Comparison of ENCODE assay signal across 17 cellular contexts in the genomic region with DNA sequence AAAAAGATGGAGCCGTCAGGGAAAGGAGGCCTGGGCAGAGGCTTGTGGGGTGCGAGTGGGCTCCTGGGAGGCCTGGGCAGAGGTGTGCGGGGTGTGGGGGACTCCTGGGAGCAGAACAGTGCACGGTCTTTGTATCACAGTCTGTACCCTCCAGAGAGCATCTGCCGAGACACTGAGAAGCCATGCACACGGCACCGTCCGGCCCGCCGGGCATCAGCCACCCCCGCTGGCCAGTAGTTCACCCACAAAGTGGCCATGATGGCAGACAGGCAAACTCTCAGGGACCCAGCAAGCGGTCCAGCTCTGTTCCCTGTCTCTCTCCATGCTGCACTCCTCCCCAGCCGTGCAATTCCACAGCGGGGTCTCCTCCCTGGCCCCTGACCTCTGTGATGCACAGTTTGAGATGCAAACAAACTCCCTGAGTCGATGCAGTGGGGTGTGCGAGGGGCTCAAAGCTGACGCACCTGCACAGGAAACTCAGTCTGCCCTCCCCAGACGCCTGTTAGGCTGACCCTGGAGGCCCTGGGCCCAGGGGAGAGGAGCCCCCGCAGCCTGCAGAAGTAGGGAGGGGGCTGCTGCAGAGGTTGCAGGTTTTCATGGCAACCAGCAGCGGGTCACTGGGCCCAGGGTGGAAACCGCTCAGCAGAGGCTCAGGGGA. TPM values are rescaled to one million over a fixed set of nuclear protein-coding genes. Genes with fewer than 3 reads are reported as not detected.
"Had no signal": no experiment of that assay in that cellular context is flagged by ENCODE, and none has a peak within 500 bp of the region (broad histone marks: within the 10 kb centered on the region; RNA-seq: fewer than 3 reads in every experiment).

No MANE protein-coding gene starts in this region.

- ATAC-seq: activated naive CD4-positive, alpha-beta T cell treated with anti-CD3 and anti-CD28 coated beads, Interleukin-2, amount 50 U/mL, for 72 hours; natural killer cell treated with Interleukin-12 subunit alpha and Interleukin-12 subunit beta and Interleukin-15 and Interleukin-18, amount 100 ng/mL, for 72 hours had no signal

- H3K4me3 ChIP-seq: thoracic aorta, upper lobe of left lung had no signal

- H3K27me3 Mint-ChIP-seq: activated CD4-positive, alpha-beta memory T cell treated with anti-CD3 and anti-CD28 coated beads, Interleukin-2, amount 10 ng/mL, durations not matched to agents 7 days and 5 days; activated CD4-positive, alpha-beta T cell treated with anti-CD3 and anti-CD28 coated beads, Interleukin-2, amount 10 ng/mL, durations not matched to agents 24 days and 14 days; natural killer cell treated with Interleukin-12 subunit alpha and Interleukin-12 subunit beta and Interleukin-15 and Interleukin-18, amount 100 ng/mL, for 72 hours had no signal

- H3K27ac Mint-ChIP-seq: activated CD4-positive, alpha-beta memory T cell treated with anti-CD3 and anti-CD28 coated beads, Interleukin-2, amount 10 ng/mL, durations not matched to agents 7 days and 5 days; activated CD4-positive, alpha-beta T cell treated with anti-CD3 and anti-CD28 coated beads, Interleukin-2, amount 10 ng/mL, durations not matched to agents 24 days and 14 days; activated naive CD4-positive, alpha-beta T cell treated with anti-CD3 and anti-CD28 coated beads, Interleukin-2, amount 50 U/mL, for 72 hours; dendritic cell treated with granulocyte-macrophage colony-stimulating factor and Interleukin-4, amounts not matched to agents 40 ng/mL and 50 ng/mL, for 4 days; natural killer cell treated with Interleukin-12 subunit alpha and Interleukin-12 subunit beta and Interleukin-15 and Interleukin-18, amount 100 ng/mL, for 72 hours; T-helper 1 cell treated with Interleukin-12 subunit alpha and Interleukin-12 subunit beta and Interleukin-4 antibody, amounts not matched to agents 30 μg/mL and 1 μg/mL, for 36 hours had no signal

- H3K4me1 ChIP-seq: upper lobe of left lung had no signal

- H3K4me1 Mint-ChIP-seq: activated CD4-positive, alpha-beta T cell treated with anti-CD3 and anti-CD28 coated beads, Interleukin-2, amount 10 ng/mL, durations not matched to agents 24 days and 14 days had no signal

- H3K27ac ChIP-seq: thoracic aorta, upper lobe of left lung had no signal

- H3K36me3 ChIP-seq: thoracic aorta, upper lobe of left lung had no signal

- H3K36me3 Mint-ChIP-seq: brain had no signal

- H3K4me3 Mint-ChIP-seq: activated CD4-positive, alpha-beta memory T cell treated with anti-CD3 and anti-CD28 coated beads, Interleukin-2, amount 10 ng/mL, durations not matched to agents 7 days and 5 days; activated CD4-positive, alpha-beta T cell treated with anti-CD3 and anti-CD28 coated beads, Interleukin-2, amount 10 ng/mL, durations not matched to agents 24 days and 14 days; brain; dendritic cell treated with granulocyte-macrophage colony-stimulating factor and Interleukin-4, amounts not matched to agents 40 ng/mL and 50 ng/mL, for 4 days; natural killer cell treated with Interleukin-12 subunit alpha and Interleukin-12 subunit beta and Interleukin-15 and Interleukin-18, amount 100 ng/mL, for 72 hours; T-helper 1 cell treated with Interleukin-12 subunit alpha and Interleukin-12 subunit beta and Interleukin-4 antibody, amounts not matched to agents 30 μg/mL and 1 μg/mL, for 36 hours had no signal

- H3K9me3 ChIP-seq: thoracic aorta had no signal

- H3K27me3 ChIP-seq: upper lobe of left lung had no signal

- DNase-seq: activated CD4-positive, alpha-beta memory T cell treated with anti-CD3 and anti-CD28 coated beads, Interleukin-2, amount 10 ng/mL, durations not matched to agents 7 days and 5 days; activated CD4-positive, alpha-beta T cell treated with anti-CD3 and anti-CD28 coated beads, Interleukin-2, amount 10 ng/mL, durations not matched to agents 24 days and 14 days; activated gamma-delta T cell treated with Interleukin-2 at 50 U/mL for 16 hours; aorta; effector CD4-positive, alpha-beta T cell; midbrain; occipital lobe; stimulated activated CD4-positive, alpha-beta T cell treated with anti-CD3 and anti-CD28 coated beads, Interleukin-4, amount 100 ng/mL, for 1 hour; stimulated activated naive CD4-positive, alpha-beta T cell treated with Interleukin-2 at 50 U/mL for 16 hours had no signal

RNA-seq across cellular contexts. Expression of a gene that starts 14.3 kb away (rescaled TPM):
- total RNA-seq: activated CD4-positive, alpha-beta memory T cell treated with anti-CD3 and anti-CD28 coated beads, Interleukin-2, amount 10 ng/mL, durations not matched to agents 7 days and 5 days; activated CD4-positive, alpha-beta T cell treated with anti-CD3 and anti-CD28 coated beads, Interleukin-2, amount 10 ng/mL, durations not matched to agents 24 days and 14 days; aorta; glomerular endothelial cell; natural killer cell treated with Interleukin-12 subunit alpha and Interleukin-12 subunit beta and Interleukin-15 and Interleukin-18, amount 100 ng/mL, for 72 hours; thoracic aorta had no signal
